In the genomic region with DNA sequence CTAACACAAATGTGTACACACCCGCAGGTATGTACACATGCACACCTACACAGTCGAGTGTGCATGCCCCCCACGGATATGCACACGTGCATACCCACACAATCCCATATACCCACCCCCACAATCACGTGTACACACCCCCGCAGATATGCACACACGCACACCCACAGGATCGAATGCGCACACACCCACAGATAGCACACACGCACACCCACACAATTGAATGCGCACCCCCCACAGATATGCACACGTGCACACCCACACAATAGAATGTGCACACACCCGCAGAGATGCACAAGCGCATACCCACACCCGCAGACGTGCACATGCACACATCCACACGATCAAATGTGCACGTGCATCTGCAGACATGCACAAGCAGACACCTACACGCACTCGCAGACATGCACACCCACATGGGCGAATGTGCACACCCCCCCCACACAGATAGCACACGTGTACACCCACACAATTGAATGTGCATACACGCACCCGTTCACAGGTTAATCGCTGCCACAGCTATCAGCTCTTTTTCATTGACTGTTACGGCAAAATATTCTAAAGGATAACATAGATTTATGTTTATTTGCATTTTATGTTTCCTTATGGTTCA, we compare ENCODE assay signal across 20 cellular contexts. TPM values are rescaled to one million over a fixed set of nuclear protein-coding genes. Genes with fewer than 3 reads are reported as not detected.
"Had no signal": no experiment of that assay in that cellular context is flagged by ENCODE, and none has a peak within 500 bp of the region (broad histone marks: within the 10 kb centered on the region; RNA-seq: fewer than 3 reads in every experiment).

No MANE protein-coding gene starts in this region.

- ATAC-seq: activated CD8-positive, alpha-beta T cell treated with anti-CD3 and anti-CD28 coated beads for 36 hours; activated T-cell treated with anti-CD3 and anti-CD28 coated beads, Interleukin-2, amount 50 U/mL, for 72 hours had no signal

- H3K9me3 ChIP-seq: breast epithelium had no signal

- H3K27me3 Mint-ChIP-seq: activated CD8-positive, alpha-beta T cell treated with anti-CD3 and anti-CD28 coated beads for 36 hours; activated naive CD4-positive, alpha-beta T cell treated with anti-CD3 and anti-CD28 coated beads, Interleukin-2, amount 10 ng/mL, durations not matched to agents 7 days and 5 days had no signal

- H3K27ac Mint-ChIP-seq: activated CD8-positive, alpha-beta T cell treated with anti-CD3 and anti-CD28 coated beads for 36 hours; activated naive CD4-positive, alpha-beta T cell treated with anti-CD3 and anti-CD28 coated beads, Interleukin-2, amount 10 ng/mL, durations not matched to agents 7 days and 5 days; activated T-cell treated with anti-CD3 and anti-CD28 coated beads, Interleukin-2, amount 50 U/mL, for 72 hours; activated T-helper 2 cell treated with anti-CD3 and anti-CD28 coated beads, Interferon-gamma antibody, Interleukin-2, Interleukin-4, amounts not matched to agents 10 μg/mL and 5 μg/mL and 100 μg/mL, durations not matched to agents 14 hours and 24 hours and 36 hours had no signal

- H3K4me3 Mint-ChIP-seq: activated CD8-positive, alpha-beta T cell treated with anti-CD3 and anti-CD28 coated beads for 36 hours; activated naive CD4-positive, alpha-beta T cell treated with anti-CD3 and anti-CD28 coated beads, Interleukin-2, amount 10 ng/mL, durations not matched to agents 7 days and 5 days; activated T-cell treated with anti-CD3 and anti-CD28 coated beads, Interleukin-2, amount 50 U/mL, for 72 hours had no signal

- H3K27me3 ChIP-seq: breast epithelium had no signal

- H3K4me3 ChIP-seq: breast epithelium had no signal

- DNase-seq: activated CD4-positive, alpha-beta T cell treated with anti-CD3 and anti-CD28 coated beads for 4 hours; activated CD8-positive, alpha-beta memory T cell treated with anti-CD3 and anti-CD28 coated beads, Interleukin-2, amount 50 U/mL, for 4 hours; activated CD8-positive, alpha-beta T cell treated with anti-CD3 and anti-CD28 coated beads for 36 hours; activated gamma-delta T cell treated with Interleukin-2 at 50 U/mL for 16 hours; activated naive CD4-positive, alpha-beta T cell treated with anti-CD3 and anti-CD28 coated beads, Interleukin-2, amount 10 ng/mL, durations not matched to agents 7 days and 5 days; activated T-cell treated with anti-CD3 and anti-CD28 coated beads, Interleukin-2, amount 50 U/mL, for 72 hours; Karpas-422; MM.1S; NCI-H1105; NCI-H1436; NCI-H1694 treated with DMSO at 0.1 percent for 48 hours; NCI-H2029 treated with DMSO at 0.1 percent for 48 hours; NCI-H510A treated with DMSO at 0.1 percent for 48 hours; NCI-H69; SIG-M5; T-helper 1 cell had no signal

- H3K27ac ChIP-seq: breast epithelium, VCaP had no signal

- H3K36me3 ChIP-seq: breast epithelium had no signal

RNA-seq across cellular contexts. Expression of gene ZNF750, which starts 10.8 kb away (rescaled TPM):
- total RNA-seq: activated CD8-positive, alpha-beta T cell treated with anti-CD3 and anti-CD28 coated beads for 36 hours; activated T-cell treated with anti-CD3 and anti-CD28 coated beads, Interleukin-2, amount 50 U/mL, for 72 hours; activated T-helper 2 cell treated with anti-CD3 and anti-CD28 coated beads, Interferon-gamma antibody, Interleukin-2, Interleukin-4, amounts not matched to agents 10 μg/mL and 5 μg/mL and 100 μg/mL, durations not matched to agents 14 hours and 24 hours and 36 hours; T-helper 2 cell treated with Interferon-gamma antibody and Interleukin-4, amounts not matched to agents 100 ng/mL and 5 ng/mL, for 36 hours had no signal
